Comparison of ENCODE assay signal across 8 cellular contexts in genomic region chr5:180860273-180860886, GRCh38. TPM values are rescaled to one million over a fixed set of nuclear protein-coding genes. Genes with fewer than 3 reads are reported as not detected.
A peak's percentile ranks its signal among the peaks of the same experiment; 100 is the strongest.
DNase-seq lines count a peak whose midpoint lies in the region; ATAC-seq and TF ChIP-seq lines count a peak whose summit lies in the region.

No MANE protein-coding gene starts in this region.

- H3K9me3 ChIP-seq in ascending aorta, result no peaks in the 10 kb centered on the region

- intact Hi-C loops in ascending aorta (cut with DNase I), result loop anchor here (1.0 to 5.0 kb wide), 4 partner anchors 29 to 73 kb away; partner anchors contain the start of gene MGAT1

- H3K27me3 ChIP-seq in HL-60 (ENCODE audit: insufficient read depth, poor library complexity, severe bottlenecking) (no peaks in the 10 kb centered on the region), ascending aorta (no peaks in the 10 kb centered on the region)

- H3K4me1 ChIP-seq in ascending aorta, result peaks cover 0 to 3% of the 10 kb centered on the region in 2 donors

- TF ChIP-seq CTCF in HL-60 (IDR thresholded peaks at IDR 0.05; ENCODE audit: insufficient read depth, low read length), result no peak
- peak in 1 of 3 experiments; percentile 7 for TF ChIP-seq CTCF in ascending aorta (IDR thresholded peaks at IDR 0.05)

- ATAC-seq in GM21367 (IDR thresholded peaks at IDR 0.05; ENCODE audit: unreplicated experiment), result peak; percentile 29

- peaks cover 4 to 14% of the 10 kb centered on the region in 2 donors for H3K36me3 ChIP-seq in ascending aorta

- H3K4me3 ChIP-seq in HL-60 (replicated peaks; ENCODE audit: insufficient read depth, low read length), result peak overlapping the region; percentile 78
- H3K4me3 ChIP-seq in ascending aorta, result peak overlapping the region; percentile 82 to 83

- H3K27ac ChIP-seq in HL-60 (replicated peaks) (peak overlapping the region; percentile 92), ascending aorta (peak overlapping the region; percentile 69 to 80)

- DNase-seq in ELR (ENCODE audit: low read depth), result peak; percentile 62
- peak; percentile 44 to 56 for DNase-seq in HL-60 (ENCODE audit: low read depth in 1 of 2, low spot score in 1 of 2)
- peak; percentile 82 for DNase-seq in RKO (ENCODE audit: low spot score)
- no peak for DNase-seq in ascending aorta (ENCODE audit: low spot score in 2 of 2)
- peak; percentile 60 for DNase-seq in iPS-NIHi7 (ENCODE audit: extremely low spot score)
- peak; percentile 13 to 31 for DNase-seq in stimulated activated CD4-positive, alpha-beta T cell treated with anti-CD3 and anti-CD28 coated beads, Interleukin-1b, Interleukin-23, amount 100 ng/mL, for 4 hours (ENCODE audit: low read depth in 2 of 2)
- DNase-seq in NCI-H2107 treated with DMSO at 0.1 percent for 48 hours (lab: John Stamatoyannopoulos, UW; ENCODE audit: unreplicated experiment), result no peak

RNA-seq across cellular contexts. Expression of gene ZFP62, which starts 0.7 kb away (rescaled TPM):
- total RNA-seq in ascending aorta, result 1.8 TPM

RNA-seq across cellular contexts. Expression of gene BTNL8, which starts 38.6 kb away (rescaled TPM):
- not detected for total RNA-seq in ascending aorta

RNA-seq across cellular contexts. Expression of gene MGAT1, which starts 57.8 kb away (rescaled TPM):
- total RNA-seq in ascending aorta, result 257 TPM

Comparison
In these comparisons a context has a peak if more than half of its experiments do, and no peak if none do; other contexts are left out.
1. DNase-seq: peak in ELR (single experiment), HL-60 (2 of 2), RKO (single experiment), iPS-NIHi7 (single experiment) and stimulated activated CD4-positive, alpha-beta T cell treated with anti-CD3 and anti-CD28 coated beads, Interleukin-1b, Interleukin-23, amount 100 ng/mL, for 4 hours (2 of 2); none in ascending aorta (0 of 2) and NCI-H2107 treated with DMSO at 0.1 percent for 48 hours (single experiment).